Comparison of ENCODE assay signal across 1 cellular context in genomic region chr16:1740781-1741490, GRCh38.
TF ChIP-seq lines count a peak whose summit lies in the region.

No MANE protein-coding gene starts in this region.

TF ChIP-seq in H1, 55 proteins besides CTCF, POLR2A, EP300 and RAD21:
- no peak for TF ChIP-seq CBX5 (IDR thresholded peaks at IDR 0.05; ENCODE audit: low read depth, low read length)
- TF ChIP-seq PHF8 (conservative IDR thresholded peaks at IDR 0.05; ENCODE audit: low read depth, low read length): no peak
- TF ChIP-seq TCF12 (IDR thresholded peaks at IDR 0.05; ENCODE audit: low read depth, low read length): no peak
- no peak for TF ChIP-seq SAP30 (IDR thresholded peaks at IDR 0.05; ENCODE audit: insufficient read depth, insufficient replicate concordance, low read length)
